8 cellular contexts compared by ENCODE assay signal in the genomic region with DNA sequence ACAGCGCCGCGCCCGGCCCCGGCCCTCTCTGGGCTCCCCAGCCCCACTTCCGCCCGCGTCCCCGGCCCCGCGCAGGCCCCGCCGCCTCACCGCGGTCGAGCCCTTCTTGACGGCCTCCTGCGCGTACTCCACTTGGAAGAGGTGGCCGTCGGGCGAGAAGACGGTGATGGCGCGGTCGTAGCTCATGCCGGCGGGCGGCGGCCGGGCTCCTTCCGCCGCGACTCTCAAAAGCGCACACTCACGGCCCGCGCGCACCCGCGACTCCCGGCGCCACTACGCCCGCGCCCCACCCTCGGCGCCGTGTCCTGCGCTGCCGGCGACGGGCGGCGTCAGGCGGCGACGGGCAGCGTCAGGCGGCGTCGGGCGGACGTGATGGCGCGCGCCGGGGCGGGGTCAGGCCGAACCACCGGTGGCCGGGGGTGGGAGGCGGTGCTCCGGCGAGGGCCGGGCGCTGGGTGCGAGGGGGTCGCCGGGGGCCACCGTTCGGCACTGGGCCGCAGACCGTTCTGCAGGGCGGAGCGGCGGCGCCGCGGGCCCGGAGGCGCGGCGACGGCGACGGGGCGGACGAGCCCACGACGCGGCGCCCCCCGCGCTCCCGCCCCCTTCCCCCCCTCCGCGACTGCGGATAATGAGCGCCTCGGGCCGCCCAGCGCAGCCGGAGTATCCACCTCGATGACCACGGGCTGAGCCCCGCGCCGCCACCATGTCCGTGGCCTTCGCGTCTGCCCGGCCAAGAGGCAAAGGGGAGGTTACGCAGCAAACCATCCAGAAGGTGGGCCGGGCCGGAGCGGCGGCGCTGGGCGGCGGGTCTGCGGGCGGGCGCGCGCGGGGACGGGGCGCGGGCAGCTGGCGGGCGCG. TPM values are rescaled to one million over a fixed set of nuclear protein-coding genes. Genes with fewer than 3 reads are reported as not detected.
A peak's percentile ranks its signal among the peaks of the same experiment; 100 is the strongest.
DNase-seq lines count a peak whose midpoint lies in the region; ATAC-seq and TF ChIP-seq lines count a peak whose summit lies in the region.

A gene (minus strand): TSS at position 277 of the 858 bp plus-strand sequence. CDS start 91 bp downstream, at position 186.
A gene with protein sequence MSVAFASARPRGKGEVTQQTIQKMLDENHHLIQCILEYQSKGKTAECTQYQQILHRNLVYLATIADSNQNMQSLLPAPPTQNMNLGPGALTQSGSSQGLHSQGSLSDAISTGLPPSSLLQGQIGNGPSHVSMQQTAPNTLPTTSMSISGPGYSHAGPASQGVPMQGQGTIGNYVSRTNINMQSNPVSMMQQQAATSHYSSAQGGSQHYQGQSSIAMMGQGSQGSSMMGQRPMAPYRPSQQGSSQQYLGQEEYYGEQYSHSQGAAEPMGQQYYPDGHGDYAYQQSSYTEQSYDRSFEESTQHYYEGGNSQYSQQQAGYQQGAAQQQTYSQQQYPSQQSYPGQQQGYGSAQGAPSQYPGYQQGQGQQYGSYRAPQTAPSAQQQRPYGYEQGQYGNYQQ (plus strand): TSS at position 652 of the 858 bp plus-strand sequence. CDS start 52 bp downstream, at position 704.

- peak within 1 kb of the TSS; percentile 51 for H3K27ac ChIP-seq in Karpas-422 (ENCODE audit: low read length)
- H3K27ac ChIP-seq in testis, result peak within 1 kb of the TSS; percentile 77 to 98

- H3K36me3 ChIP-seq in Karpas-422 (ENCODE audit: insufficient read depth, low read length) (peaks cover 24% of the 10 kb centered on the region), testis (ENCODE audit: low read depth, missing control alignments) (no peaks in the 10 kb centered on the region)

- H3K9ac ChIP-seq in Karpas-422 (ENCODE audit: low read length), result peak within 1 kb of the TSS; percentile 91

- peaks cover 26% of the 10 kb centered on the region for H3K36me3 Mint-ChIP-seq in activated naive CD4-positive, alpha-beta T cell treated with anti-CD3 and anti-CD28 coated beads, Interleukin-2, amount 10 ng/mL, durations not matched to agents 7 days and 5 days
- peaks cover 12% of the 10 kb centered on the region for H3K36me3 Mint-ChIP-seq in osteocyte (ENCODE audit: unreplicated experiment)

- H3K9me3 ChIP-seq in Karpas-422 (ENCODE audit: low read length) (no peaks in the 10 kb centered on the region), testis (no peaks in the 10 kb centered on the region)

- 0 out of 2 replicates have a peak within 1 kb of the TSS, but pooled peaks have one; percentile 63 for H2AFZ ChIP-seq in Karpas-422 (ENCODE audit: low read length)

- TF ChIP-seq CTCF in osteocyte (IDR thresholded peaks at IDR 0.05) (no peak), testis (IDR thresholded peaks at IDR 0.05) (no peak)

- 1% methylated on average over 74 of the region's 143 CpGs; no CpG with 5 or more reads in 1 of the 2 donors for WGBS in testis, 2 donors

- peak; percentile 70 for ATAC-seq in GM21786 (IDR thresholded peaks at IDR 0.05; ENCODE audit: unreplicated experiment)

- intact Hi-C loops in testis (cut with DNase I; ENCODE audit: low total_unique reads), result loop anchor here (5.0 kb wide), 1 partner anchor 76 kb away; a partner anchor contains a TSS

- H3K27me3 ChIP-seq in Karpas-422 (ENCODE audit: low read length) (no peaks in the 10 kb centered on the region), testis (no peaks in the 10 kb centered on the region)

- peak within 1 kb of the TSS; percentile 85 for H3K4me3 Mint-ChIP-seq in activated naive CD4-positive, alpha-beta T cell treated with anti-CD3 and anti-CD28 coated beads, Interleukin-2, amount 10 ng/mL, durations not matched to agents 7 days and 5 days
- H3K4me3 Mint-ChIP-seq in osteocyte (ENCODE audit: unreplicated experiment), result peak within 1 kb of the TSS; percentile 85

- TF ChIP-seq POLR2A in testis (IDR thresholded peaks at IDR 0.05), result peak; percentile 77

- no peaks in the 10 kb centered on the region for H3K27me3 Mint-ChIP-seq in activated naive CD4-positive, alpha-beta T cell treated with anti-CD3 and anti-CD28 coated beads, Interleukin-2, amount 10 ng/mL, durations not matched to agents 7 days and 5 days
- no peaks in the 10 kb centered on the region for H3K27me3 Mint-ChIP-seq in osteocyte (ENCODE audit: unreplicated experiment)

- peaks cover 76% of the 10 kb centered on the region for H3K79me2 ChIP-seq in Karpas-422 (ENCODE audit: low read length)

- H3K9me2 ChIP-seq in Karpas-422 (replicated peaks; ENCODE audit: insufficient read depth, low read length), result no peaks in the 10 kb centered on the region

- peak within 1 kb of the TSS; percentile 90 for H3K27ac Mint-ChIP-seq in activated naive CD4-positive, alpha-beta T cell treated with anti-CD3 and anti-CD28 coated beads, Interleukin-2, amount 10 ng/mL, durations not matched to agents 7 days and 5 days
- peak within 1 kb of the TSS; percentile 89 for H3K27ac Mint-ChIP-seq in osteocyte (ENCODE audit: unreplicated experiment)

- H3K9me3 Mint-ChIP-seq in activated naive CD4-positive, alpha-beta T cell treated with anti-CD3 and anti-CD28 coated beads, Interleukin-2, amount 10 ng/mL, durations not matched to agents 7 days and 5 days, result no peaks in the 10 kb centered on the region
- H3K9me3 Mint-ChIP-seq in osteocyte (ENCODE audit: unreplicated experiment), result no peaks in the 10 kb centered on the region

- DNase-seq in EL, result peak; percentile 85
- peak; percentile 96 for DNase-seq in Karpas-422
- peak; percentile 86 for DNase-seq in SK-N-DZ (ENCODE audit: low spot score)
- DNase-seq in activated naive CD4-positive, alpha-beta T cell treated with anti-CD3 and anti-CD28 coated beads, Interleukin-2, amount 10 ng/mL, durations not matched to agents 7 days and 5 days, result peak; percentile 88
- DNase-seq in glomerular visceral epithelial cell (ENCODE audit: extremely low spot score), result peak; percentile 92
- DNase-seq in osteocyte (ENCODE audit: extremely low spot score, unreplicated experiment), result peak; percentile 95
- DNase-seq in testis, result peak; percentile 84

- H3K4me1 ChIP-seq in Karpas-422 (ENCODE audit: low read length), result peaks cover 27% of the 10 kb centered on the region
- H3K4me1 ChIP-seq in testis, result peaks cover 32% of the 10 kb centered on the region

- H3K4me3 ChIP-seq in Karpas-422 (ENCODE audit: low read length) (peak within 1 kb of the TSS; percentile 91), testis (peak within 1 kb of the TSS; percentile 77 to 92)

- peaks cover 78% of the 10 kb centered on the region for H4K20me1 ChIP-seq in Karpas-422 (ENCODE audit: insufficient read depth, low read depth, low read length)

- H3K4me1 Mint-ChIP-seq in activated naive CD4-positive, alpha-beta T cell treated with anti-CD3 and anti-CD28 coated beads, Interleukin-2, amount 10 ng/mL, durations not matched to agents 7 days and 5 days, result peaks cover 44% of the 10 kb centered on the region
- peaks cover 43% of the 10 kb centered on the region for H3K4me1 Mint-ChIP-seq in osteocyte (ENCODE audit: unreplicated experiment)

- H3K4me2 ChIP-seq in Karpas-422 (ENCODE audit: low read depth, low read length, poor library complexity, severe bottlenecking), result peak within 1 kb of the TSS; percentile 91

- CTCF ChIA-PET in activated naive CD4-positive, alpha-beta T cell treated with anti-CD3 and anti-CD28 coated beads, Interleukin-2, amount 10 ng/mL, durations not matched to agents 7 days and 5 days (lab: Charles Lee), result no interaction called here

RNA-seq across cellular contexts. Expression of the first gene that starts in this region (rescaled TPM):
- 181 and 259 TPM in 2 replicates for total RNA-seq in Karpas-422 (2014; rRNA removed; shearing (Covaris generic); ENCODE audit: low replicate concordance)
- polyA plus RNA-seq in SK-N-DZ (2014; cell fraction: cytosol; rRNA removed), result 1,037 and 1,133 TPM in 2 replicates
- polyA plus RNA-seq in SK-N-DZ (2014; cell fraction: nucleus; rRNA removed), result 962 and 1,204 TPM in 2 replicates
- total RNA-seq in osteocyte (209 and 217 TPM in 2 replicates), testis (100 to 1,000 TPM; 146 to 203 TPM)
- 124 TPM for polyA plus RNA-seq in testis (ENCODE audit: insufficient read depth, low read depth, low replicate concordance)

RNA-seq across cellular contexts. Expression of the second gene that starts in this region (rescaled TPM):
- 12.3 and 13.1 TPM in 2 replicates for total RNA-seq in Karpas-422 (2014; rRNA removed; shearing (Covaris generic); ENCODE audit: low replicate concordance)
- 44.5 and 49.5 TPM in 2 replicates for polyA plus RNA-seq in SK-N-DZ (2014; cell fraction: cytosol; rRNA removed)
- polyA plus RNA-seq in SK-N-DZ (2014; cell fraction: nucleus; rRNA removed), result 51.7 and 69.4 TPM in 2 replicates
- total RNA-seq in osteocyte, result 18.3 and 19.9 TPM in 2 replicates
- 10 to 100 TPM; 54.6 to 69.5 TPM for total RNA-seq in testis
- polyA plus RNA-seq in testis (ENCODE audit: insufficient read depth, low read depth, low replicate concordance), result 16.2 TPM

Comparison
In these comparisons a context has a peak if more than half of its experiments do, and no peak if none do; other contexts are left out.
1. Peak in every context shown above with its lines: DNase-seq, ATAC-seq, H3K4me3 ChIP-seq and H3K27ac ChIP-seq.